Comparison of ENCODE assay signal across 19 cellular contexts in genomic region chr2:30684026-30684425, GRCh38.
A peak's percentile ranks its signal among the peaks of the same experiment; 100 is the strongest.
DNase-seq lines count a peak whose midpoint lies in the region; ATAC-seq and TF ChIP-seq lines count a peak whose summit lies in the region.
"Had no signal": no experiment of that assay in that cellular context is flagged by ENCODE, and none has a peak within 500 bp of the region (broad histone marks: within the 10 kb centered on the region; RNA-seq: fewer than 3 reads in every experiment).

No MANE protein-coding gene starts in this region.

- H3K27ac ChIP-seq in KMS-11 = peak overlapping the region; percentile 53; the same call in 1 of the 2 replicates
- H3K27ac ChIP-seq: BLaER1 treated with 17β-estradiol and CSF1 and Interleukin-3, amounts not matched to agents 10 nM and 100 nM; RWPE1 had no signal

- H3K79me2 ChIP-seq in KMS-11 (ENCODE audit: insufficient read depth, low read depth) = no peaks in the 10 kb centered on the region

- H2AFZ ChIP-seq in KMS-11 (ENCODE audit: low read depth) = no peak overlapping the region

- CTCF ChIA-PET in activated CD8-positive, alpha-beta memory T cell treated with anti-CD3 and anti-CD28 coated beads, Interleukin-2, amount 10 ng/mL, durations not matched to agents 7 days and 5 days (lab: Charles Lee) = no interaction called here

- no peak overlapping the region for H3K4me3 Mint-ChIP-seq in activated CD8-positive, alpha-beta memory T cell treated with anti-CD3 and anti-CD28 coated beads, Interleukin-2, amount 10 ng/mL, durations not matched to agents 7 days and 5 days
- H3K4me3 Mint-ChIP-seq in immature natural killer cell = no peak overlapping the region
- H3K4me3 Mint-ChIP-seq: CD4-positive, alpha-beta T cell; HFFc6 had no signal

- no peaks in the 10 kb centered on the region for H3K27me3 Mint-ChIP-seq in activated CD8-positive, alpha-beta memory T cell treated with anti-CD3 and anti-CD28 coated beads, Interleukin-2, amount 10 ng/mL, durations not matched to agents 7 days and 5 days
- peaks cover 0 to 5% (median 2%) of the 10 kb centered on the region in 3 donors for H3K27me3 Mint-ChIP-seq in immature natural killer cell (ENCODE audit: low read depth in 3 of 3)
- H3K27me3 Mint-ChIP-seq: CD4-positive, alpha-beta T cell had no signal

- H3K9me3 Mint-ChIP-seq in activated CD8-positive, alpha-beta memory T cell treated with anti-CD3 and anti-CD28 coated beads, Interleukin-2, amount 10 ng/mL, durations not matched to agents 7 days and 5 days (ENCODE audit: low read depth) = no peaks in the 10 kb centered on the region
- no peaks in the 10 kb centered on the region for H3K9me3 Mint-ChIP-seq in immature natural killer cell
- H3K9me3 Mint-ChIP-seq: CD4-positive, alpha-beta T cell; HFFc6 had no signal

- ATAC-seq in activated CD8-positive, alpha-beta memory T cell treated with anti-CD3 and anti-CD28 coated beads, Interleukin-2, amount 10 ng/mL, durations not matched to agents 7 days and 5 days = no peak
- ATAC-seq in left lobe of liver = no peak
- ATAC-seq: HepG2, Panc1 had no signal

- peak; percentile 22 for DNase-seq in activated CD8-positive, alpha-beta memory T cell treated with anti-CD3 and anti-CD28 coated beads, Interleukin-2, amount 10 ng/mL, durations not matched to agents 7 days and 5 days
- DNase-seq in activated CD8-positive, alpha-beta memory T cell treated with anti-CD3 and anti-CD28 coated beads, Interleukin-2, amount 50 U/mL, for 4 hours = no peak
- peak; percentile 28 for DNase-seq in left lobe of liver (ENCODE audit: low spot score)
- DNase-seq in ureter (ENCODE audit: low spot score) = peak; percentile 12
- DNase-seq in immature natural killer cell = no peak
- no peak for DNase-seq in 8988T
- DNase-seq: CD4-positive, alpha-beta T cell; GOT3; HFFc6; MG63; NCI-H2029; NCI-H526; SHP77 treated with DMSO at 0.1 percent for 48 hours had no signal

- no peaks in the 10 kb centered on the region for H3K27me3 ChIP-seq in KMS-11 (ENCODE audit: insufficient read depth, low read depth)
- H3K27me3 ChIP-seq: BLaER1 treated with 17β-estradiol and CSF1 and Interleukin-3, amounts not matched to agents 10 nM and 100 nM; MG63 had no signal

- H3K4me2 ChIP-seq in KMS-11 = peak overlapping the region; percentile 74
- H3K4me2 ChIP-seq: BLaER1 treated with 17β-estradiol and CSF1 and Interleukin-3, amounts not matched to agents 10 nM and 100 nM had no signal

- H3K36me3 ChIP-seq in KMS-11 (ENCODE audit: insufficient read depth) = no peaks in the 10 kb centered on the region
- H3K36me3 ChIP-seq: BLaER1 treated with 17β-estradiol and CSF1 and Interleukin-3, amounts not matched to agents 10 nM and 100 nM; HAP-1; MG63 had no signal

- H3K4me3 ChIP-seq in KMS-11 (IDR thresholded peaks at IDR 0.05; ENCODE audit: insufficient read depth, low read depth, low read length) = no peak overlapping the region
- H3K4me3 ChIP-seq: BLaER1 treated with 17β-estradiol and CSF1 and Interleukin-3, amounts not matched to agents 10 nM and 100 nM; HAP-1; MG63 had no signal

- H3K4me1 Mint-ChIP-seq in activated CD8-positive, alpha-beta memory T cell treated with anti-CD3 and anti-CD28 coated beads, Interleukin-2, amount 10 ng/mL, durations not matched to agents 7 days and 5 days = no peaks in the 10 kb centered on the region
- H3K4me1 Mint-ChIP-seq in immature natural killer cell = no peaks in the 10 kb centered on the region

- no peak overlapping the region for H3K9ac ChIP-seq in KMS-11
- H3K9ac ChIP-seq: BLaER1 treated with 17β-estradiol and CSF1 and Interleukin-3, amounts not matched to agents 10 nM and 100 nM had no signal

- H3K36me3 Mint-ChIP-seq in activated CD8-positive, alpha-beta memory T cell treated with anti-CD3 and anti-CD28 coated beads, Interleukin-2, amount 10 ng/mL, durations not matched to agents 7 days and 5 days = no peaks in the 10 kb centered on the region
- no peaks in the 10 kb centered on the region for H3K36me3 Mint-ChIP-seq in immature natural killer cell

- no peak overlapping the region for H3K27ac Mint-ChIP-seq in activated CD8-positive, alpha-beta memory T cell treated with anti-CD3 and anti-CD28 coated beads, Interleukin-2, amount 10 ng/mL, durations not matched to agents 7 days and 5 days
- H3K27ac Mint-ChIP-seq in immature natural killer cell = no peak overlapping the region
- H3K27ac Mint-ChIP-seq: CD4-positive, alpha-beta T cell; HFFc6 had no signal

- peaks cover 44% of the 10 kb centered on the region for H3K4me1 ChIP-seq in KMS-11 (ENCODE audit: low read depth, poor library complexity, severe bottlenecking)
- H3K4me1 ChIP-seq: HAP-1 had no signal

- TF ChIP-seq CTCF in KMS-11 (conservative IDR thresholded peaks at IDR 0.05; ENCODE audit: low read depth, low read length) = no peak

- no peaks in the 10 kb centered on the region for H4K20me1 ChIP-seq in KMS-11 (ENCODE audit: insufficient read depth)
- H4K20me1 ChIP-seq: BLaER1 treated with 17β-estradiol and CSF1 and Interleukin-3, amounts not matched to agents 10 nM and 100 nM had no signal

Comparison
In these comparisons a context has a peak if more than half of its experiments do, and no peak if none do; other contexts are left out.
1. DNase-seq: peak in activated CD8-positive, alpha-beta memory T cell treated with anti-CD3 and anti-CD28 coated beads, Interleukin-2, amount 10 ng/mL, durations not matched to agents 7 days and 5 days (single experiment), left lobe of liver (single experiment) and ureter (single experiment); none in activated CD8-positive, alpha-beta memory T cell treated with anti-CD3 and anti-CD28 coated beads, Interleukin-2, amount 50 U/mL, for 4 hours (single experiment), immature natural killer cell (0 of 3) and 8988T (single experiment).